26 cellular contexts compared by ENCODE assay signal in genomic region chr2:138724765-138725459, GRCh38. TPM values are rescaled to one million over a fixed set of nuclear protein-coding genes. Genes with fewer than 3 reads are reported as not detected.
DNase-seq lines count a peak whose midpoint lies in the region; ATAC-seq and TF ChIP-seq lines count a peak whose summit lies in the region.
"Had no signal": no experiment of that assay in that cellular context is flagged by ENCODE, and none has a peak within 500 bp of the region (broad histone marks: within the 10 kb centered on the region; RNA-seq: fewer than 3 reads in every experiment).

No MANE protein-coding gene starts in this region.

- H3K27ac ChIP-seq in 22Rv1, result peak overlapping the region; percentile 66
- no peak overlapping the region for H3K27ac ChIP-seq in heart left ventricle
- H3K27ac ChIP-seq: BLaER1 treated with 17β-estradiol and CSF1 and Interleukin-3, amounts not matched to agents 10 nM and 100 nM; PC-9; SJCRH30 had no signal

- no peaks in the 10 kb centered on the region for H3K27me3 ChIP-seq in heart left ventricle
- H3K27me3 ChIP-seq: BLaER1 treated with 17β-estradiol and CSF1 and Interleukin-3, amounts not matched to agents 10 nM and 100 nM had no signal

- intact Hi-C loops in heart left ventricle (cut with DNase I), result no loop called here

- TF ChIP-seq POLR2A in heart left ventricle (IDR thresholded peaks at IDR 0.05), result no peak

- TF ChIP-seq CTCF in 22Rv1 (IDR thresholded peaks at IDR 0.05) (no peak), heart left ventricle (IDR thresholded peaks at IDR 0.05) (no peak)

- 85 to 92% (median 89%) methylated on average over 2 of the region's 2 CpGs for WGBS in heart left ventricle, 4 donors

- no peaks in the 10 kb centered on the region for H3K36me3 ChIP-seq in heart left ventricle
- H3K36me3 ChIP-seq: BLaER1 treated with 17β-estradiol and CSF1 and Interleukin-3, amounts not matched to agents 10 nM and 100 nM; SJCRH30 had no signal

- ATAC-seq in left lobe of liver, result peak; percentile 55
- no peak for ATAC-seq in GM21526 (IDR thresholded peaks at IDR 0.05; ENCODE audit: low FRiP score, unreplicated experiment)
- no peak for ATAC-seq in heart left ventricle
- ATAC-seq: HCT116, Right ventricle myocardium inferior, SK-N-SH treated with all-trans-retinoic acid at 6 μM for 48 hours had no signal

- no peaks in the 10 kb centered on the region for H3K9me3 ChIP-seq in heart left ventricle
- H3K9me3 ChIP-seq: SJCRH30 had no signal

- H3K4me1 ChIP-seq in heart left ventricle, result no peaks in the 10 kb centered on the region

- peak; percentile 37 for DNase-seq in NCI-H2227 treated with DMSO at 0.1 percent for 48 hours (lab: John Stamatoyannopoulos, UW)
- DNase-seq in left lobe of liver (ENCODE audit: low spot score), result no peak
- DNase-seq in renal cortical epithelial cell (ENCODE audit: low read depth), result peak; percentile 21
- DNase-seq in AG20443 (ENCODE audit: low spot score), result no peak
- no peak for DNase-seq in heart left ventricle
- DNase-seq: AML-193; CD4-positive, alpha-beta T cell; DMS79 treated with DMSO at 0.1 percent for 48 hours; GF-D8; NCI-H1048; NCI-H1417 treated with DMSO at 0.1 percent for 48 hours; NCI-H1694 treated with DMSO at 0.1 percent for 48 hours; NCI-H345; NCI-H524 treated with DMSO at 0.1 percent for 48 hours; NCI-H82; NK-92 treated with Interleukin-12 subunit alpha and Interleukin-12 subunit beta, amount 100 ng/mL, for 24 hours; PC-9; SJCRH30 had no signal

- H3K4me3 ChIP-seq in heart left ventricle, result no peak overlapping the region
- H3K4me3 ChIP-seq: BLaER1 treated with 17β-estradiol and CSF1 and Interleukin-3, amounts not matched to agents 10 nM and 100 nM; PC-9; SJCRH30 had no signal

RNA-seq across cellular contexts. Expression of gene NXPH2, which starts 55.3 kb away (rescaled TPM):
- total RNA-seq in left lobe of liver (not detected), renal cortical epithelial cell (0.87 TPM in 1 of 2 replicates, not detected in the other), heart left ventricle (under 1 TPM in 1 of 9 donors, not detected in 8; 0.91 TPM)
- not detected for polyA plus RNA-seq in heart left ventricle
- total RNA-seq: CD4-positive, alpha-beta T cell; PC-9; Right ventricle myocardium inferior; RPMI7951; SJCRH30 had no signal
- polyA plus RNA-seq: AG04450 had no signal

Comparison
In these comparisons a context has a peak if more than half of its experiments do, and no peak if none do; other contexts are left out.
1. DNase-seq: peak in NCI-H2227 treated with DMSO at 0.1 percent for 48 hours (single experiment) and renal cortical epithelial cell (single experiment); none in left lobe of liver (single experiment), AG20443 (single experiment) and heart left ventricle (0 of 5).